ENCODE assay signal across 13 cellular contexts in genomic region chr11:75468534-75469340, GRCh38. TPM values are rescaled to one million over a fixed set of nuclear protein-coding genes. Genes with fewer than 3 reads are reported as not detected.
DNase-seq lines count a peak whose midpoint lies in the region; ATAC-seq and TF ChIP-seq lines count a peak whose summit lies in the region.
"Had no signal": no experiment of that assay in that cellular context is flagged by ENCODE, and none has a peak within 500 bp of the region (broad histone marks: within the 10 kb centered on the region; RNA-seq: fewer than 3 reads in every experiment).

No MANE protein-coding gene starts in this region.

- intact Hi-C loops in IMR-90 (cut with micrococcal nuclease): loop anchor here (5.0 kb wide), 1 partner anchor 49 kb away; no protein-coding TSS in a partner anchor
- intact Hi-C loops in colonic mucosa (cut with DNase I): no loop called here

- no peak for TF ChIP-seq RAD21 in IMR-90 (IDR thresholded peaks at IDR 0.05; ENCODE audit: low read length)

- H2AFZ ChIP-seq in IMR-90 (replicated peaks; ENCODE audit: low read length, poor library complexity): peak overlapping the region; percentile 65
- H2AFZ ChIP-seq in hepatocyte: no peak overlapping the region

- peak overlapping the region; percentile 51 for H4K5ac ChIP-seq in IMR-90 (ENCODE audit: low read depth, low read length)

- H3K9ac ChIP-seq in IMR-90 (ENCODE audit: low read depth, low read length) (no peak overlapping the region), colonic mucosa (ENCODE audit: low read depth in 2 of 2, low read length in 2 of 2) (no peak overlapping the region)
- H3K9ac ChIP-seq: KMS-11 had no signal

- no peak overlapping the region for H3K27ac ChIP-seq in IMR-90 (ENCODE audit: insufficient read depth, low read length)
- H3K27ac ChIP-seq in colonic mucosa: no peak overlapping the region
- H3K27ac ChIP-seq in caudate nucleus (ENCODE audit: low read depth, low read length): no peak overlapping the region
- no peak overlapping the region for H3K27ac ChIP-seq in hepatocyte
- H3K27ac ChIP-seq: KMS-11, RWPE1 had no signal

- H3K9me3 ChIP-seq in IMR-90 (ENCODE audit: control insufficient read depth, insufficient read depth, low read length) (no peaks in the 10 kb centered on the region), colonic mucosa (no peaks in the 10 kb centered on the region), hepatocyte (ENCODE audit: low read depth) (no peaks in the 10 kb centered on the region)

- peak; percentile 69 for ATAC-seq in IMR-90 (ENCODE audit: low read depth)
- ATAC-seq: activated CD8-positive, alpha-beta T cell treated with anti-CD3 and anti-CD28 coated beads, Interleukin-2, amount 10 ng/mL, durations not matched to agents 7 days and 5 days had no signal

- no peaks in the 10 kb centered on the region for H3K79me1 ChIP-seq in IMR-90 (ENCODE audit: low read depth in 1 of 2, low read length in 2 of 2)

- in situ Hi-C loops in IMR-90 (cut with MboI; ENCODE audit: low sequenced_read_pairs): no loop called here

- H3K9me1 ChIP-seq in IMR-90 (ENCODE audit: insufficient read depth, low read length): 0 out of 2 replicates have a peak, but pooled peaks cover 8% of the 10 kb centered on the region

- peak overlapping the region; percentile 43; the same call in 1 of the 2 replicates for H3K4ac ChIP-seq in IMR-90 (ENCODE audit: low read depth, low read length)

- no peaks in the 10 kb centered on the region for H3K79me2 ChIP-seq in hepatocyte

- H2BK120ac ChIP-seq in IMR-90 (ENCODE audit: low read depth, low read length): no peak overlapping the region

- DNase-seq in IMR-90: peak; percentile 93
- DNase-seq in astrocyte of the hippocampus (ENCODE audit: low read depth, low spot score): peak; percentile 51
- peak; percentile 85 for DNase-seq in hepatic stellate cell (ENCODE audit: low spot score)
- DNase-seq in smooth muscle cell of the brain vasculature (ENCODE audit: low read depth, low spot score): peak; percentile 44
- DNase-seq in colonic mucosa: no peak
- DNase-seq in caudate nucleus (lab: John Stamatoyannopoulos, UW): no peak
- no peak for DNase-seq in NOMO-1 (lab: John Stamatoyannopoulos, UW; ENCODE audit: unreplicated experiment in 2 of 2)
- no peak for DNase-seq in hepatocyte (ENCODE audit: low spot score)
- DNase-seq: activated CD8-positive, alpha-beta T cell treated with anti-CD3 and anti-CD28 coated beads, Interleukin-2, amount 10 ng/mL, durations not matched to agents 7 days and 5 days; anterior cingulate cortex; stimulated activated naive CD4-positive, alpha-beta T cell had no signal

- dilution Hi-C loops in IMR-90 (cut with HindIII; ENCODE audit: low sequenced_read_pairs, unreplicated experiment): no loop called here

- H4K20me1 ChIP-seq in IMR-90 (ENCODE audit: insufficient read depth, low read length) (no peaks in the 10 kb centered on the region), hepatocyte (ENCODE audit: insufficient read depth, poor library complexity, severe bottlenecking) (no peaks in the 10 kb centered on the region)

- peak overlapping the region; percentile 13 to 64; a peak in 2 of 4 replicates for H4K8ac ChIP-seq in IMR-90 (ENCODE audit: low read depth in 2 of 2, low read length in 2 of 2)

- no peak overlapping the region for H2BK5ac ChIP-seq in IMR-90 (ENCODE audit: low read depth, low read length, poor library complexity, severe bottlenecking)

- no peak for TF ChIP-seq POLR2A in IMR-90 (IDR thresholded peaks at IDR 0.05; ENCODE audit: low read depth, low read length)

- 0 out of 3 replicates have a peak overlapping the region, but pooled peaks have one; percentile 5 for H2BK15ac ChIP-seq in IMR-90 (ENCODE audit: low read depth, low read length)

- H3K4me1 ChIP-seq in IMR-90 (ENCODE audit: control insufficient read depth, insufficient read depth, low read length) (peaks cover 22% of the 10 kb centered on the region), colonic mucosa (no peaks in the 10 kb centered on the region), hepatocyte (ENCODE audit: insufficient read depth) (peaks cover 4% of the 10 kb centered on the region)

- H4K91ac ChIP-seq in IMR-90 (ENCODE audit: insufficient read depth, low read depth, low read length): peak overlapping the region; percentile 2; the same call in 1 of the 2 replicates

- peak overlapping the region; percentile 35; the same call in 1 of the 2 replicates for H3K18ac ChIP-seq in IMR-90 (ENCODE audit: low read depth, low read length)

- CTCF ChIA-PET in IMR-90 (lab: Yijun Ruan, JAX): interaction anchor here (0.6 kb wide), 1 partner anchor 24 kb away, joined by 4 read pairs; no protein-coding TSS in a partner anchor

- no CpG with 5 or more reads among the region's 14 CpGs for WGBS in IMR-90 (ENCODE audit: extremely low coverage in 2 of 2, insufficient read length in 1 of 2), 2 experiments
- 67% methylated on average over 14 of the region's 14 CpGs for WGBS in hepatocyte (ENCODE audit: low lambda C conversion rate, missing lambda C conversion rate)

- no peak overlapping the region for H3K23ac ChIP-seq in IMR-90 (ENCODE audit: low read depth, low read length)

- no peak overlapping the region for H3K4me3 ChIP-seq in IMR-90 (ENCODE audit: insufficient read depth, low read depth, low read length)
- H3K4me3 ChIP-seq in colonic mucosa: no peak overlapping the region
- H3K4me3 ChIP-seq in hepatocyte: no peak overlapping the region

- H2BK20ac ChIP-seq in IMR-90 (ENCODE audit: low read depth, low read length): no peak overlapping the region

- H3K4me2 ChIP-seq in IMR-90 (ENCODE audit: low read depth, low read length) (peak overlapping the region; percentile 27; the same call in 1 of the 2 replicates), hepatocyte (no peak overlapping the region)
- H3K4me2 ChIP-seq: KMS-11 had no signal

- no peaks in the 10 kb centered on the region for H3K9me2 ChIP-seq in hepatocyte (replicated peaks; ENCODE audit: insufficient read depth)

- POLR2A ChIA-PET in IMR-90 (lab: Charles Lee; ENCODE audit: unreplicated experiment): no interaction called here

- H3K27me3 ChIP-seq in IMR-90 (ENCODE audit: control insufficient read depth, insufficient read depth, low read length): no peaks in the 10 kb centered on the region
- no peaks in the 10 kb centered on the region for H3K27me3 ChIP-seq in colonic mucosa
- no peaks in the 10 kb centered on the region for H3K27me3 ChIP-seq in hepatocyte

- H3K56ac ChIP-seq in IMR-90 (ENCODE audit: extremely low read depth, insufficient read depth, low read length): no peak overlapping the region

- TF ChIP-seq CTCF in IMR-90 (conservative IDR thresholded peaks at IDR 0.05; ENCODE audit: low read depth, low read length): no peak
- no peak for TF ChIP-seq CTCF in colonic mucosa (IDR thresholded peaks at IDR 0.05)
- TF ChIP-seq CTCF in hepatocyte (IDR thresholded peaks at IDR 0.05; ENCODE audit: poor library complexity): no peak

- peak overlapping the region; percentile 73; the same call in 1 of the 2 replicates for H2AK5ac ChIP-seq in IMR-90 (ENCODE audit: low read depth, low read length)

- BruUV-seq in IMR-90 (replicated peaks; lab: Mats Ljungman, UMichigan): no TSS peak

- H2AK9ac ChIP-seq in IMR-90 (replicated peaks; ENCODE audit: low read depth, low read length, poor library complexity): peak overlapping the region; percentile 12

- 0 out of 2 replicates have a peak overlapping the region, but pooled peaks have one; percentile 48 for H3K14ac ChIP-seq in IMR-90 (replicated peaks; ENCODE audit: low read depth, low read length)

- H3K36me3 ChIP-seq in IMR-90 (ENCODE audit: control insufficient read depth, insufficient read depth, low read length) (no peaks in the 10 kb centered on the region), colonic mucosa (no peaks in the 10 kb centered on the region), hepatocyte (replicated peaks; ENCODE audit: insufficient read depth, low read depth) (no peaks in the 10 kb centered on the region)

TF ChIP-seq in IMR-90, 13 proteins besides CTCF, POLR2A, EP300 and RAD21:
- no peak for TF ChIP-seq USF2 (IDR thresholded peaks at IDR 0.05; ENCODE audit: low read depth, low read length)
- TF ChIP-seq CEBPB (IDR thresholded peaks at IDR 0.05; ENCODE audit: low read depth, low read length): 0 out of 2 replicates have a peak, but pooled peaks have one; percentile 8
- 0 out of 2 replicates have a peak, but pooled peaks have one; percentile 26 for TF ChIP-seq BHLHE40 (IDR thresholded peaks at IDR 0.05; ENCODE audit: low read depth, low read length)

RNA-seq across cellular contexts. Expression of gene KLHL35, which starts 35.7 kb away (rescaled TPM):
- 1.4 and 1.6 TPM in 2 replicates for total RNA-seq in IMR-90 (2012; rRNA removed)
- polyA plus RNA-seq in IMR-90 (2012; rRNA removed): 3.3 TPM in 2 replicates
- 2.1 and 6.1 TPM in 2 replicates for polyA plus RNA-seq in IMR-90 (2012; cell fraction: cytosol; rRNA removed)
- 4.0 and 10.4 TPM in 2 replicates for polyA plus RNA-seq in IMR-90 (2012; cell fraction: nucleus; rRNA removed; ENCODE audit: low replicate concordance)
- under 1 TPM; 0.50 to 0.67 TPM for total RNA-seq in colonic mucosa
- 0.63 and 0.88 TPM in 2 replicates for total RNA-seq in hepatocyte
- polyA plus RNA-seq in hepatocyte: 1.7 and 3.2 TPM in 2 replicates

RNA-seq across cellular contexts. Expression of gene GDPD5, which starts 57.0 kb away (rescaled TPM):
- total RNA-seq in IMR-90 (2012; rRNA removed): 1.7 and 2.0 TPM in 2 replicates
- polyA plus RNA-seq in IMR-90 (2012; rRNA removed): 7.9 and 8.2 TPM in 2 replicates
- 4.1 and 7.5 TPM in 2 replicates for polyA plus RNA-seq in IMR-90 (2012; cell fraction: cytosol; rRNA removed)
- polyA plus RNA-seq in IMR-90 (2012; cell fraction: nucleus; rRNA removed; ENCODE audit: low replicate concordance): 25.1 and 54.1 TPM in 2 replicates
- total RNA-seq in colonic mucosa: 1 to 10 TPM; 2.6 to 4.1 TPM
- total RNA-seq in hepatocyte: 5.2 and 7.3 TPM in 2 replicates
- polyA plus RNA-seq in hepatocyte: 6.3 and 8.9 TPM in 2 replicates

Comparison
In these comparisons a context has a peak if more than half of its experiments do, and no peak if none do; other contexts are left out.
1. DNase-seq: peak in IMR-90 (single experiment), astrocyte of the hippocampus (single experiment), hepatic stellate cell (single experiment) and smooth muscle cell of the brain vasculature (single experiment); none in colonic mucosa (single experiment), caudate nucleus (0 of 61), NOMO-1 (0 of 2) and hepatocyte (single experiment).